30 cellular contexts compared by ENCODE assay signal in the genomic region with DNA sequence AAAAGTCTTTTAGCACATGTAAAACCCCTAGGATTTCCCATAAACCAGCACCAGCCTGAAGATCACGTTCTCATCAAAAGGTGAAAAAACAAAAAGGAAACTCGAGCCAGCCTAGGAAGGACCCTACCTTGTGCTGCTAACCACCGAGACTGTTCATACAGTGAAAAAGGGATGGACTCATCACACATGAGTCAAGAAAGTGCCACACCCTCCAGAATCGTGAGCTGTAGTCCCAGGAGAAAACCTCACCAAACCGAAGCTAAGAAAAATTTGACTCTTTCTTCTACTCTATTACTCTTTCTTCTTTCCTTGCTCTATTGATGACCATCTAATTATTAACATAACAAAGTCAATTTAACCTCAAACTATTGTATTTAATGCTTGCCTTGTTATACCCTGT.
"Had no signal": no experiment of that assay in that cellular context is flagged by ENCODE, and none has a peak within 500 bp of the region (broad histone marks: within the 10 kb centered on the region; RNA-seq: fewer than 3 reads in every experiment).

No MANE protein-coding gene starts in this region.

- H3K36me3 Mint-ChIP-seq: activated CD4-positive, alpha-beta memory T cell treated with anti-CD3 and anti-CD28 coated beads for 36 hours; activated CD8-positive, alpha-beta memory T cell treated with anti-CD3 and anti-CD28 coated beads, Interleukin-2, amount 10 ng/mL, durations not matched to agents 7 days and 5 days; activated naive CD4-positive, alpha-beta T cell treated with anti-CD3 and anti-CD28 coated beads, Interleukin-2, amount 50 U/mL, for 24 hours had no signal

- H3K4me3 ChIP-seq: cardiac muscle cell, MG63, Peyer's patch had no signal

- H3K4me1 Mint-ChIP-seq: activated naive CD4-positive, alpha-beta T cell treated with anti-CD3 and anti-CD28 coated beads, Interleukin-2, amount 50 U/mL, for 24 hours had no signal

- H3K27me3 ChIP-seq: brain microvascular endothelial cell, cardiac muscle cell, MG63, Peyer's patch had no signal

- H3K4me1 ChIP-seq: Peyer's patch had no signal

- DNase-seq: activated CD4-positive, alpha-beta memory T cell treated with anti-CD3 and anti-CD28 coated beads for 36 hours; activated CD4-positive, alpha-beta T cell treated with anti-CD3 and anti-CD28 coated beads for 4 hours; activated CD4-positive, alpha-beta T cell treated with anti-CD3 and anti-CD28 coated beads, Interleukin-2, amount 50 U/mL, for 1 hour; activated CD4-positive, CD25-positive, alpha-beta regulatory T cell treated with anti-CD3 and anti-CD28 coated beads, Interleukin-2, amount 50 U/mL, for 72 hours; activated CD8-positive, alpha-beta memory T cell treated with anti-CD3 and anti-CD28 coated beads, Interleukin-2, amount 10 ng/mL, durations not matched to agents 7 days and 5 days; activated CD8-positive, alpha-beta memory T cell treated with anti-CD3 and anti-CD28 coated beads, Interleukin-2, amount 50 U/mL, for 48 hours; activated effector memory CD4-positive, alpha-beta T cell treated with Interleukin-2 at 50 U/mL for 16 hours; activated T-cell treated with anti-CD3 and anti-CD28 coated beads, Interleukin-2, amount 50 U/mL, for 48 hours; aorta; brain microvascular endothelial cell; Karpas-422; KBM-7; MG63; NCI-H1048; NCI-H1105 treated with DMSO at 0.1 percent for 48 hours; NCI-H1436 treated with DMSO at 0.1 percent for 48 hours; NCI-H1694 treated with DMSO at 0.1 percent for 48 hours; NCI-H2029; NCI-H345; NCI-H510A; NCI-H526; NCI-H748 treated with DMSO at 0.1 percent for 48 hours; NK-92 treated with Interleukin-12 subunit alpha and Interleukin-12 subunit beta, amount 100 ng/mL, for 24 hours; PC-3; Peyer's patch; Right ventricle myocardium superior had no signal

- FAIRE-seq: TTC549 had no signal

- H3K9me3 ChIP-seq: MG63, Peyer's patch had no signal

- H3K27ac ChIP-seq: brain microvascular endothelial cell, cardiac muscle cell, Peyer's patch, RWPE1 had no signal

- H3K36me3 ChIP-seq: brain microvascular endothelial cell, cardiac muscle cell, MG63, Peyer's patch had no signal

- H3K9me3 Mint-ChIP-seq: activated CD4-positive, alpha-beta memory T cell treated with anti-CD3 and anti-CD28 coated beads for 36 hours had no signal

- H3K4me3 Mint-ChIP-seq: activated CD4-positive, alpha-beta memory T cell treated with anti-CD3 and anti-CD28 coated beads for 36 hours; activated CD8-positive, alpha-beta memory T cell treated with anti-CD3 and anti-CD28 coated beads, Interleukin-2, amount 10 ng/mL, durations not matched to agents 7 days and 5 days; activated naive CD4-positive, alpha-beta T cell treated with anti-CD3 and anti-CD28 coated beads, Interleukin-2, amount 50 U/mL, for 24 hours had no signal

- H3K27ac Mint-ChIP-seq: activated CD4-positive, alpha-beta memory T cell treated with anti-CD3 and anti-CD28 coated beads for 36 hours; activated CD8-positive, alpha-beta memory T cell treated with anti-CD3 and anti-CD28 coated beads, Interleukin-2, amount 10 ng/mL, durations not matched to agents 7 days and 5 days; activated naive CD4-positive, alpha-beta T cell treated with anti-CD3 and anti-CD28 coated beads, Interleukin-2, amount 50 U/mL, for 24 hours had no signal

- H3K27me3 Mint-ChIP-seq: activated CD4-positive, alpha-beta memory T cell treated with anti-CD3 and anti-CD28 coated beads for 36 hours; activated CD8-positive, alpha-beta memory T cell treated with anti-CD3 and anti-CD28 coated beads, Interleukin-2, amount 10 ng/mL, durations not matched to agents 7 days and 5 days; activated naive CD4-positive, alpha-beta T cell treated with anti-CD3 and anti-CD28 coated beads, Interleukin-2, amount 50 U/mL, for 24 hours had no signal
